In the genomic region with DNA sequence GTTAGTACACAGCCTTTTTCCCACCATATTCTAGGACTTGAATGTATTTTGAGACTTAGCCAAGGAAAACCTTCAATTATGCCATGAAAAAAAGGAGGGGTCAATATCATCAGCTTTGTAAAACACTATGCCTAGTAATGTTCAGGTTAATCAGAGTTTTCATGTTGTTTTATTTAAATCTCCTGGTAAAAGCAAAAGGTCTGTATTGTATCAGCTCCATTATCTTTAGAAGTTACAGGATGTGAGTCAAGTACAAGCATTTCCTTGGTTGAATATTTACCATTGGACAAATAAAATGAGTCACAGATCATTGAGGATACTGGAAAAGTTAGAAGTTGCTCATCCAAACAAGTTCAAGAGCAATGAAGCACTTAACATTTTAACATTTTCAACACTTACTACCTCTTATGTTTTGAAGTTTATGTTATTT, we compare ENCODE assay signal across 12 cellular contexts.
DNase-seq lines count a peak whose midpoint lies in the region; ATAC-seq and TF ChIP-seq lines count a peak whose summit lies in the region.
"Had no signal": no experiment of that assay in that cellular context is flagged by ENCODE, and none has a peak within 500 bp of the region (broad histone marks: within the 10 kb centered on the region; RNA-seq: fewer than 3 reads in every experiment).

No MANE protein-coding gene starts in this region.

- peaks cover 0 to 33% (median 3%) of the 10 kb centered on the region in 4 donors for H3K4me1 ChIP-seq in right lobe of liver

- ATAC-seq in right lobe of liver (peak; percentile 79 to 92 (median 90)), HG03045 (IDR thresholded peaks at IDR 0.05; ENCODE audit: unreplicated experiment) (no peak)
- ATAC-seq: stimulated activated naive CD8-positive, alpha-beta T cell treated with anti-CD3 and anti-CD28 coated beads, Interleukin-15, Interleukin-2, amounts not matched to agents 100 U/mL and 50 U/mL, for 24 hours had no signal

- no peaks in the 10 kb centered on the region for H3K9me3 ChIP-seq in right lobe of liver

- intact Hi-C loops in right lobe of liver (cut with DNase I), result no loop called here

- DNase-seq in AG20443 (ENCODE audit: low spot score), result peak; percentile 46
- peak; percentile 89 for DNase-seq in M059J (ENCODE audit: low read depth)
- peak; percentile 89 for DNase-seq in dermis blood vessel endothelial cell
- no peak for DNase-seq in right lobe of liver
- no peak for DNase-seq in SHP77 (lab: John Stamatoyannopoulos, UW)
- DNase-seq in H4 (ENCODE audit: low spot score), result no peak
- no peak for DNase-seq in NCI-H146 (lab: John Stamatoyannopoulos, UW)
- DNase-seq: activated CD4-positive, alpha-beta memory T cell treated with anti-CD3 and anti-CD28 coated beads for 36 hours; activated naive CD8-positive, alpha-beta T cell treated with anti-CD3 and anti-CD28 coated beads for 36 hours; stimulated activated naive CD8-positive, alpha-beta T cell treated with anti-CD3 and anti-CD28 coated beads, Interleukin-15, Interleukin-2, amounts not matched to agents 100 U/mL and 50 U/mL, for 24 hours had no signal

- no peaks in the 10 kb centered on the region for H3K36me3 ChIP-seq in right lobe of liver

- no peaks in the 10 kb centered on the region for H3K27me3 ChIP-seq in right lobe of liver

- no peak overlapping the region for H3K4me3 ChIP-seq in right lobe of liver

- H3K27ac ChIP-seq in right lobe of liver, result peak overlapping the region; percentile 16 to 66 (median 51)
- H3K27ac ChIP-seq: C4-2B had no signal

- TF ChIP-seq POLR2A in right lobe of liver (IDR thresholded peaks at IDR 0.05), result no peak

- TF ChIP-seq CTCF in right lobe of liver (IDR thresholded peaks at IDR 0.05), result no peak

Comparison
In these comparisons a context has a peak if more than half of its experiments do, and no peak if none do; other contexts are left out.
1. DNase-seq: peak in AG20443 (single experiment), M059J (single experiment) and dermis blood vessel endothelial cell (single experiment); none in right lobe of liver (0 of 3), SHP77 (0 of 2), H4 (single experiment) and NCI-H146 (single experiment).